In genomic region chr6:83827050-83827449, GRCh38 we compare ENCODE assay signal across 1 cellular context.
TF ChIP-seq lines count a peak whose summit lies in the region.

No MANE protein-coding gene starts in this region.

TF ChIP-seq in IMR-90, 13 proteins besides CTCF, POLR2A, EP300 and RAD21:
- TF ChIP-seq RCOR1 (IDR thresholded peaks at IDR 0.05; ENCODE audit: insufficient replicate concordance, low read length) (no peak), RFX5 (IDR thresholded peaks at IDR 0.05; ENCODE audit: low read depth, low read length) (no peak), BHLHE40 (IDR thresholded peaks at IDR 0.05; ENCODE audit: low read depth, low read length) (no peak), MAZ (IDR thresholded peaks at IDR 0.05; ENCODE audit: borderline replicate concordance, low read depth, low read length) (no peak), CEBPB (IDR thresholded peaks at IDR 0.05; ENCODE audit: low read depth, low read length) (no peak), CHD1 (IDR thresholded peaks at IDR 0.05; ENCODE audit: low read depth, low read length) (no peak), USF2 (IDR thresholded peaks at IDR 0.05; ENCODE audit: low read depth, low read length) (no peak), NFE2L2 (IDR thresholded peaks at IDR 0.05; ENCODE audit: low read depth, low read length) (no peak), MAFK (IDR thresholded peaks at IDR 0.05; ENCODE audit: low read depth, low read length) (no peak), MXI1 (IDR thresholded peaks at IDR 0.05; ENCODE audit: borderline replicate concordance, low read depth, low read length) (no peak)
